In the genomic region with DNA sequence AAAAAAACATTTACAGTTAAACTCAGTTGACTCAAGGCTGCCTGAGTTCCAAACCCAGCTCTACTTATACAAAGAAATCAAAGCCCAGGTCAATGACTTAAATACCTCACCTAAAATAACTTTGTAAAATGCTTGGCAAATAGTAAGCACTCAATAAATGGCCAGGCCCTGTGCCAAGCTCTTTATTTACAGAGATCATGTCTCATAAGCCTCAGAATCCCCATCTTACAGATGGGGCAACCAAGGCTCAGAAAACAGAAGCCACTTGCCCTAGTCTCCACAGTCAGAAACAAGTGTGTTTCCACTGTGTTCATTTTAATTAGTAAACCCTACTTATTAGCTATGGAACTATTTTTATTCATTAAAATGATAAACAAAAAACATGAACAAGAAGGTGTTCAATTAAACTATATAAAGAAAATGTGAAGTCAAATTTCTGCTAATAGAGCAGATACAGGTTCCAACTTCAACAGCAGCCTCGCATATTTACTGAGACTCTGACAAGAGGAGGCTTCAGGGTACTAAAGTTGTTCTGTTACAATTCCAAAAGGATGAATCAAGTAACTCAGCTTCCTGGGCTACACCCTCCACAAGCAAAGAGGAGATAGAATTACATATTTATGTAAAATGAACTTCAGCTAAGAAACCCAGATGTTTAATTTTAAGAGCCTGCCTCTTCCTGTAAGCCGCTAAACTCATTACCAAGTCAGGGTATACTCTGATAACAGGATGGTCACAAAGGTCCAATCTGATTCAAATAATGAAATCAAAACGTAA, we compare ENCODE assay signal across 13 cellular contexts. TPM values are rescaled to one million over a fixed set of nuclear protein-coding genes. Genes with fewer than 3 reads are reported as not detected.
DNase-seq lines count a peak whose midpoint lies in the region; ATAC-seq, FAIRE-seq and TF ChIP-seq lines count a peak whose summit lies in the region.
"Had no signal": no experiment of that assay in that cellular context is flagged by ENCODE, and none has a peak within 500 bp of the region (broad histone marks: within the 10 kb centered on the region; RNA-seq: fewer than 3 reads in every experiment).

No MANE protein-coding gene starts in this region.

- no peaks in the 10 kb centered on the region for H3K27me3 Mint-ChIP-seq in activated CD8-positive, alpha-beta memory T cell treated with anti-CD3 and anti-CD28 coated beads, Interleukin-2, amount 10 ng/mL, durations not matched to agents 7 days and 5 days
- H3K27me3 Mint-ChIP-seq: activated CD4-positive, alpha-beta memory T cell treated with anti-CD3 and anti-CD28 coated beads for 36 hours; memory B cell had no signal

- no peak for FAIRE-seq in A549 (lab: Jason Lieb, UNC)
- FAIRE-seq: colon had no signal

- H3K4me3 Mint-ChIP-seq in activated CD8-positive, alpha-beta memory T cell treated with anti-CD3 and anti-CD28 coated beads, Interleukin-2, amount 10 ng/mL, durations not matched to agents 7 days and 5 days = no peak overlapping the region
- H3K4me3 Mint-ChIP-seq: activated CD4-positive, alpha-beta memory T cell treated with anti-CD3 and anti-CD28 coated beads for 36 hours; memory B cell had no signal

- no peak overlapping the region for H2BK15ac ChIP-seq in mesenchymal stem cell (ENCODE audit: low read depth, poor library complexity, severe bottlenecking)

- H3K9me3 Mint-ChIP-seq in activated CD8-positive, alpha-beta memory T cell treated with anti-CD3 and anti-CD28 coated beads, Interleukin-2, amount 10 ng/mL, durations not matched to agents 7 days and 5 days (ENCODE audit: low read depth) = no peaks in the 10 kb centered on the region
- H3K9me3 Mint-ChIP-seq: activated CD4-positive, alpha-beta memory T cell treated with anti-CD3 and anti-CD28 coated beads for 36 hours; memory B cell had no signal

- peaks cover 35% of the 10 kb centered on the region for H3K4me1 Mint-ChIP-seq in activated CD8-positive, alpha-beta memory T cell treated with anti-CD3 and anti-CD28 coated beads, Interleukin-2, amount 10 ng/mL, durations not matched to agents 7 days and 5 days

- no peak for TF ChIP-seq RAD21 in A549 (conservative IDR thresholded peaks at IDR 0.05 in 1 of 2, IDR thresholded peaks at IDR 0.05 in 1 of 2)

- no peak for TF ChIP-seq EP300 in A549 (IDR thresholded peaks at IDR 0.05)

- H3K18ac ChIP-seq in mesenchymal stem cell (ENCODE audit: low read depth in 1 of 2, low read length in 2 of 2) = no peak overlapping the region

- H3K14ac ChIP-seq in mesenchymal stem cell (ENCODE audit: low read length in 2 of 2) = no peak overlapping the region

- WGBS in A549 (ENCODE audit: missing lambda C conversion rate) = 13% methylated on average over 3 of the region's 3 CpGs
- 6% methylated on average over 1 of the region's 3 CpGs for WGBS in mesenchymal stem cell

- peak in 1 of 2 experiments; percentile 47 for DNase-seq in A549 (ENCODE audit: low read depth in 1 of 2, low spot score in 1 of 2)
- peak; percentile 57 for DNase-seq in M059J (ENCODE audit: low read depth)
- DNase-seq in dedifferentiated amniotic fluid mesenchymal stem cell (ENCODE audit: extremely low spot score) = peak; percentile 92
- DNase-seq in mesenchymal stem cell = peak; percentile 59
- DNase-seq in NCI-H1105 treated with DMSO at 0.1 percent for 48 hours (lab: John Stamatoyannopoulos, UW) = no peak
- no peak for DNase-seq in stimulated activated CD4-positive, alpha-beta T cell treated with anti-CD3 and anti-CD28 coated beads, Interleukin-4, amount 100 ng/mL, for 24 hours
- DNase-seq in activated CD8-positive, alpha-beta memory T cell treated with anti-CD3 and anti-CD28 coated beads, Interleukin-2, amount 10 ng/mL, durations not matched to agents 7 days and 5 days = no peak
- DNase-seq in NCI-H510A (lab: John Stamatoyannopoulos, UW) = no peak
- DNase-seq: activated CD4-positive, alpha-beta memory T cell treated with anti-CD3 and anti-CD28 coated beads for 36 hours; SHP77 had no signal

- H3K79me1 ChIP-seq in mesenchymal stem cell (replicated peaks; ENCODE audit: low read length, poor library complexity, severe bottlenecking) = peaks cover 3% of the 10 kb centered on the region

- peak overlapping the region; percentile 93 for H3K9ac ChIP-seq in mesenchymal stem cell (ENCODE audit: low read length)

- CTCF ChIA-PET in A549 (lab: Yijun Ruan, JAX) = interaction anchor here (0.6 to 1.3 kb wide), 2 partner anchors 25 to 32 kb away, joined by 4 to 6 read pairs; a partner anchor contains a TSS
- CTCF ChIA-PET in activated CD8-positive, alpha-beta memory T cell treated with anti-CD3 and anti-CD28 coated beads, Interleukin-2, amount 10 ng/mL, durations not matched to agents 7 days and 5 days (lab: Charles Lee) = interaction anchor here (1.1 to 1.3 kb wide), 2 partner anchors 63 to 110 kb away, joined by 3 read pairs; no protein-coding TSS in a partner anchor

- H2BK12ac ChIP-seq in mesenchymal stem cell (ENCODE audit: low read length in 2 of 2) = peak overlapping the region in 1 of 2 experiments; percentile 93

- H2AK5ac ChIP-seq in mesenchymal stem cell (ENCODE audit: low read length, severe bottlenecking) = no peak overlapping the region

- no peak overlapping the region for H3K4ac ChIP-seq in mesenchymal stem cell (ENCODE audit: low read depth in 1 of 2, low read length in 2 of 2)

- H3K36me3 ChIP-seq in mesenchymal stem cell (ENCODE audit: control insufficient read depth in 1 of 2, insufficient read depth in 2 of 2, low read depth in 1 of 2, low read length in 2 of 2) = peaks cover 0 to 17% of the 10 kb centered on the region in 2 experiments

- TF ChIP-seq CTCF in A549 (IDR thresholded peaks at IDR 0.05) = no peak

- H3K4me1 ChIP-seq in A549 (peaks cover 39% of the 10 kb centered on the region), mesenchymal stem cell (ENCODE audit: control insufficient read depth, insufficient read depth, low read depth, low read length) (peaks cover 3% of the 10 kb centered on the region)

- H3K23ac ChIP-seq in mesenchymal stem cell (ENCODE audit: low read length in 2 of 2) = no peak overlapping the region

- H3K27me3 ChIP-seq in mesenchymal stem cell (ENCODE audit: control insufficient read depth in 1 of 2, insufficient read depth in 1 of 2, low read length in 2 of 2) = no peaks in the 10 kb centered on the region

- peaks cover 47% of the 10 kb centered on the region for H3K36me3 Mint-ChIP-seq in activated CD8-positive, alpha-beta memory T cell treated with anti-CD3 and anti-CD28 coated beads, Interleukin-2, amount 10 ng/mL, durations not matched to agents 7 days and 5 days

- H4K91ac ChIP-seq in mesenchymal stem cell (ENCODE audit: low read length) = no peak overlapping the region

- POLR2A ChIA-PET in A549 (lab: Yijun Ruan, JAX) = interaction anchor here (1.4 to 1.8 kb wide), 2 partner anchors 30 to 90 kb away, joined by 4 to 7 read pairs; a partner anchor contains a TSS

- H3K4me3 ChIP-seq in A549 (no peak overlapping the region), mesenchymal stem cell (ENCODE audit: insufficient read depth in 1 of 2, low read depth in 1 of 2, low read length in 2 of 2) (peak overlapping the region in 1 of 2 experiments; percentile 67)

- peak in 1 of 2 experiments; percentile 55; a peak in 2 of 6 replicates for ATAC-seq in A549
- no peak for ATAC-seq in activated CD8-positive, alpha-beta memory T cell treated with anti-CD3 and anti-CD28 coated beads, Interleukin-2, amount 10 ng/mL, durations not matched to agents 7 days and 5 days

- no peak overlapping the region for H2BK5ac ChIP-seq in mesenchymal stem cell (ENCODE audit: low read depth, low read length, poor library complexity, severe bottlenecking)

- H3K4me2 ChIP-seq in A549 (peak overlapping the region; percentile 81), mesenchymal stem cell (ENCODE audit: low read length, poor library complexity, severe bottlenecking) (no peak overlapping the region)

- H2AFZ ChIP-seq in mesenchymal stem cell (ENCODE audit: low read depth, low read length) = no peak overlapping the region

- no peak overlapping the region for H3K27ac Mint-ChIP-seq in activated CD8-positive, alpha-beta memory T cell treated with anti-CD3 and anti-CD28 coated beads, Interleukin-2, amount 10 ng/mL, durations not matched to agents 7 days and 5 days
- H3K27ac Mint-ChIP-seq: activated CD4-positive, alpha-beta memory T cell treated with anti-CD3 and anti-CD28 coated beads for 36 hours; memory B cell had no signal

- H2BK120ac ChIP-seq in mesenchymal stem cell (ENCODE audit: low read depth, low read length) = peak overlapping the region; percentile 15

- no peak for TF ChIP-seq POLR2A in A549 (IDR thresholded peaks at IDR 0.05; ENCODE audit: low read length)

- H3K9me3 ChIP-seq in A549 = no peaks in the 10 kb centered on the region
- H3K9me3 ChIP-seq in mesenchymal stem cell (ENCODE audit: control insufficient read depth, low read length) = no peaks in the 10 kb centered on the region

- H4K8ac ChIP-seq in mesenchymal stem cell (ENCODE audit: low read length) = no peak overlapping the region

- H3K27ac ChIP-seq in A549 (peak overlapping the region; percentile 82 to 87), mesenchymal stem cell (ENCODE audit: low read length, poor library complexity, severe bottlenecking) (peak overlapping the region; percentile 91)
- H3K27ac ChIP-seq: C4-2B had no signal

RNA-seq across cellular contexts. Expression of a gene that starts 30.7 kb away (rescaled TPM):
- polyA plus RNA-seq in A549 (2011; rRNA removed) = 3.8 and 5.9 TPM in 2 replicates
- 2.4 TPM in 2 replicates for polyA plus RNA-seq in A549 (2012; cell fraction: cytosol; rRNA removed)
- 10.8 and 11.6 TPM in 2 replicates for polyA plus RNA-seq in A549 (2012; cell fraction: nucleus; rRNA removed)
- polyA plus RNA-seq in A549 (2017; fragmentation: RNase III; extraction: RNeasy Plus Mini Kit Qiagen cat#74134 plus additional on column Dnase treatment) = 2.6 to 3.0 TPM (median 2.6 TPM) in 3 replicates
- 14.7 and 16.2 TPM in 2 replicates for polyA minus RNA-seq in A549 (2011; rRNA and poly(A)+ RNA removed)
- 8.7 and 13.9 TPM in 2 replicates for total RNA-seq in M059J (2014; rRNA removed; shearing (Covaris generic))
- polyA plus RNA-seq in mesenchymal stem cell (2013, experiment 1 of 2) = 12.5 TPM
- 10.7 TPM for polyA plus RNA-seq in mesenchymal stem cell (2013, experiment 2 of 2)
- total RNA-seq in activated CD8-positive, alpha-beta memory T cell treated with anti-CD3 and anti-CD28 coated beads, Interleukin-2, amount 10 ng/mL, durations not matched to agents 7 days and 5 days = 1 to 10 TPM; 1.2 to 3.6 TPM

RNA-seq across cellular contexts. Expression of a gene that starts 31.3 kb away (rescaled TPM):
- 26.1 and 29.6 TPM in 2 replicates for polyA plus RNA-seq in A549 (2011; rRNA removed)
- 13.3 and 17.9 TPM in 2 replicates for polyA plus RNA-seq in A549 (2012; cell fraction: cytosol; rRNA removed)
- polyA plus RNA-seq in A549 (2012; cell fraction: nucleus; rRNA removed) = 26.1 and 28.0 TPM in 2 replicates
- polyA plus RNA-seq in A549 (2017; fragmentation: RNase III; extraction: RNeasy Plus Mini Kit Qiagen cat#74134 plus additional on column Dnase treatment) = 12.2 to 14.7 TPM (median 13.0 TPM) in 3 replicates
- 11.7 and 16.4 TPM in 2 replicates for polyA minus RNA-seq in A549 (2011; rRNA and poly(A)+ RNA removed)
- total RNA-seq in M059J (2014; rRNA removed; shearing (Covaris generic)) = 18.4 and 44.7 TPM in 2 replicates
- 8.8 TPM for polyA plus RNA-seq in mesenchymal stem cell (2013, experiment 1 of 2)
- 7.9 TPM for polyA plus RNA-seq in mesenchymal stem cell (2013, experiment 2 of 2)
- total RNA-seq in activated CD8-positive, alpha-beta memory T cell treated with anti-CD3 and anti-CD28 coated beads, Interleukin-2, amount 10 ng/mL, durations not matched to agents 7 days and 5 days = 10 to 100 TPM; 31.6 to 49.0 TPM

RNA-seq across cellular contexts. Expression of a gene that starts 31.5 kb away (rescaled TPM):
- polyA plus RNA-seq in A549 (2011; rRNA removed) (20.2 and 22.4 TPM in 2 replicates), A549 (2017; fragmentation: RNase III; extraction: RNeasy Plus Mini Kit Qiagen cat#74134 plus additional on column Dnase treatment) (14.3 to 17.5 TPM (median 17.2 TPM) in 3 replicates)
- polyA plus RNA-seq in A549 (2012; cell fraction: cytosol; rRNA removed) = 12.4 and 14.3 TPM in 2 replicates
- 5.4 and 7.1 TPM in 2 replicates for polyA plus RNA-seq in A549 (2012; cell fraction: nucleus; rRNA removed)
- 5.8 and 7.8 TPM in 2 replicates for polyA minus RNA-seq in A549 (2011; rRNA and poly(A)+ RNA removed)
- total RNA-seq in M059J (2014; rRNA removed; shearing (Covaris generic)) = 26.8 and 49.8 TPM in 2 replicates
- polyA plus RNA-seq in mesenchymal stem cell (2013, experiment 1 of 2) = 20.1 TPM
- 20.3 TPM for polyA plus RNA-seq in mesenchymal stem cell (2013, experiment 2 of 2)
- 10 to 100 TPM; 17.6 to 19.2 TPM for total RNA-seq in activated CD8-positive, alpha-beta memory T cell treated with anti-CD3 and anti-CD28 coated beads, Interleukin-2, amount 10 ng/mL, durations not matched to agents 7 days and 5 days

Comparison
In these comparisons a context has a peak if more than half of its experiments do, and no peak if none do; other contexts are left out.
1. DNase-seq: peak in M059J (single experiment), dedifferentiated amniotic fluid mesenchymal stem cell (single experiment) and mesenchymal stem cell (single experiment); none in NCI-H1105 treated with DMSO at 0.1 percent for 48 hours (single experiment), stimulated activated CD4-positive, alpha-beta T cell treated with anti-CD3 and anti-CD28 coated beads, Interleukin-4, amount 100 ng/mL, for 24 hours (single experiment), activated CD8-positive, alpha-beta memory T cell treated with anti-CD3 and anti-CD28 coated beads, Interleukin-2, amount 10 ng/mL, durations not matched to agents 7 days and 5 days (single experiment) and NCI-H510A (single experiment).